ENCODE assay signal across 9 cellular contexts in the genomic region with DNA sequence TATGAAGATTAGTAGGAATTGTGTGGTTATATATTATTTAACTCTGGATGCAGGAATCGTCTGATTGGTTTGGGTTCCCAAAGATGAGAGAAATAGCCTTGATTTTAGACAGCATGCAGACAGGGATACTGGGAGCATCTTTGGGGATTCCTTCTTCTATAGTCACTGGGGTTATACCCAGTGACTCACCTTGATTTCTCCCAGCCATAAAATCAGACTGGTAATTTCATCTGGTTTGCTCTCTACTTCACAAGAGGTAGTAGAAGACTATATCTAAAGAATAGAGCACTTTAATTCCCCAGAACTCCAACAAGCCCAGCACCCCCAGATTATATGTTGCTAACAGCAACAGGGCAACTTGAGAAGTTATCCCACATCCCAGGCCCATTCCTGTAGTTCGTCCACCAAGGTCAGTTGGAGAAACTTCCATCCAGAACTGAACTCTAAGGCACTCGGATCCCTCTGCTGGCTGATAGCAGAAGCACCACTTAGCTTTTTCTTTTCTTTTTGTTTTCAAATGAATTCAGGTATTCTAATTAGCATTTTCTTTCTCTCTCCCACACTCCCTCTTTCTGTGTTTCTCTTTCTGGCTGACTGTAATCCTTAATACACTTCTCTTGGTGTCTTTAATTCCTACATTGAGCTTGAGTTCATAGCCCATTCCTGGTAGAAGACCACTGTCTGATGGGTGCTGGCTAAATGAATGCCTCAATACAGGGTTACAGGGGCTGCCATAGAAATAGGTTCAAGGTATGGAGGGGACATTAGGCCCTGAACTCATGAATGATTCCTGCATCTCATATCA. TPM values are rescaled to one million over a fixed set of nuclear protein-coding genes. Genes with fewer than 3 reads are reported as not detected.
A peak's percentile ranks its signal among the peaks of the same experiment; 100 is the strongest.
DNase-seq lines count a peak whose midpoint lies in the region; ATAC-seq, FAIRE-seq and TF ChIP-seq lines count a peak whose summit lies in the region.
"Had no signal": no experiment of that assay in that cellular context is flagged by ENCODE, and none has a peak within 500 bp of the region (broad histone marks: within the 10 kb centered on the region; RNA-seq: fewer than 3 reads in every experiment).

No MANE protein-coding gene starts in this region.

- H3K9me3 ChIP-seq in SJCRH30 (replicated peaks) (no peaks in the 10 kb centered on the region), tibial nerve (no peaks in the 10 kb centered on the region)

- no peak for FAIRE-seq in bronchial epithelial cell (lab: Jason Lieb, UNC)

- no peak overlapping the region for H3K27ac ChIP-seq in SJCRH30
- H3K27ac ChIP-seq in tibial nerve, result peak overlapping the region in 1 of 4 donors; percentile 20

- TF ChIP-seq EP300 in tibial nerve (IDR thresholded peaks at IDR 0.05), result no peak

- H3K4me1 ChIP-seq in SJCRH30 (no peaks in the 10 kb centered on the region), tibial nerve (peaks cover 0 to 26% (median 3%) of the 10 kb centered on the region in 4 donors)

- TF ChIP-seq CTCF in LNCAP (IDR thresholded peaks at IDR 0.05) (peak; percentile 77), bronchial epithelial cell (IDR thresholded peaks at IDR 0.05; ENCODE audit: insufficient read depth, low read length, severe bottlenecking) (peak; percentile 90), tibial nerve (IDR thresholded peaks at IDR 0.05) (peak; percentile 75 to 82 (median 77))

- 31 to 33% methylated on average over 3 of the region's 3 CpGs for WGBS in tibial nerve, 2 donors

- H3K4me3 ChIP-seq in SJCRH30 (no peak overlapping the region), bronchial epithelial cell (ENCODE audit: low read depth, low read length) (no peak overlapping the region), tibial nerve (no peak overlapping the region)
- H3K4me3 ChIP-seq: skin epidermis had no signal

- peak; percentile 57 for DNase-seq in CD1c-positive myeloid dendritic cell (ENCODE audit: extremely low spot score)
- DNase-seq in SJCRH30, result peak; percentile 39 to 70
- DNase-seq in bronchial epithelial cell (ENCODE audit: low read depth), result peak; percentile 58
- DNase-seq in kidney tubule cell (ENCODE audit: low spot score), result peak; percentile 70
- DNase-seq in tibial nerve (ENCODE audit: low spot score in 2 of 2), result peak in 1 of 2 donors; percentile 53

- H3K27me3 ChIP-seq in SJCRH30 (no peaks in the 10 kb centered on the region), bronchial epithelial cell (ENCODE audit: control insufficient read depth, insufficient read depth, low read length) (no peaks in the 10 kb centered on the region), tibial nerve (no peaks in the 10 kb centered on the region)

- peak; percentile 56 for ATAC-seq in GM18502 (IDR thresholded peaks at IDR 0.05; ENCODE audit: poor library complexity, unreplicated experiment)
- no peak for ATAC-seq in GM21360 (IDR thresholded peaks at IDR 0.05; ENCODE audit: unreplicated experiment)

- H3K36me3 ChIP-seq in SJCRH30 (no peaks in the 10 kb centered on the region), bronchial epithelial cell (ENCODE audit: control insufficient read depth, insufficient read depth, low read length) (no peaks in the 10 kb centered on the region), tibial nerve (peaks cover 3 to 21% (median 3%) of the 10 kb centered on the region in 3 donors)

- no peak for TF ChIP-seq POLR2A in tibial nerve (IDR thresholded peaks at IDR 0.05)

RNA-seq across cellular contexts. Expression of a gene that starts 20.4 kb away (rescaled TPM):
- 11.7 and 14.6 TPM in 2 replicates for total RNA-seq in SJCRH30 (2014; rRNA removed; shearing (Covaris generic))
- total RNA-seq in bronchial epithelial cell (4.5 and 6.6 TPM in 2 replicates), tibial nerve (10 to 100 TPM; 30.6 to 45.6 (median 37.7) TPM)

RNA-seq across cellular contexts. Expression of a gene that starts 37.8 kb away (rescaled TPM):
- total RNA-seq in SJCRH30 (2014; rRNA removed; shearing (Covaris generic)), result 3.3 and 3.4 TPM in 2 replicates
- total RNA-seq in bronchial epithelial cell (1.3 and 5.6 TPM in 2 replicates), tibial nerve (10 to 100 TPM; 12.6 to 33.2 (median 22.3) TPM)
